Comparison of ENCODE assay signal across 30 cellular contexts in the genomic region with DNA sequence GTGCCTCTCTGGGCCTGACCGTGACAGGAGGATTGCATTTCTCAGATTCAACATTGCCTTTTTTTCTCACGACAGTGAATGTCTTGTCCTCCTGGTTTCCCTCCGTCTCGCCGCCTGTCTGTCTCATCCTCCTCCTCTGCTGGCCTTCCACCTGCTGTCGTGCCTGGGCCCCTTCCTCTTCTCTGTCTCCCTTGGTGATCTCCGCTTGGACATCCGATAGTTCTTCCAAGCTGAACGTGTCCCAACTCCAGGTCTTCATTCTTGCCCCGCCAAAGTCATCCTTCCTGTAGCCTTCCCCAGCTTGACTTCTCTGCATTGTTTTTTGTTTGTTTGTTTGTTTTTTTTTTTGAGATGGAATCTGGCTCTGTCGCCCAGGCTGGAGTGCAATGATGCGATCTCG.
A peak's percentile ranks its signal among the peaks of the same experiment; 100 is the strongest.
DNase-seq lines count a peak whose midpoint lies in the region; ATAC-seq and TF ChIP-seq lines count a peak whose summit lies in the region.
"Had no signal": no experiment of that assay in that cellular context is flagged by ENCODE, and none has a peak within 500 bp of the region (broad histone marks: within the 10 kb centered on the region; RNA-seq: fewer than 3 reads in every experiment).

No MANE protein-coding gene starts in this region.

- H3T11ph ChIP-seq in H9 (ENCODE audit: low read length): no peak overlapping the region

- H2AK5ac ChIP-seq in H9 (ENCODE audit: insufficient read length, low read length): no peak overlapping the region

- peak overlapping the region; percentile 80 for H2BK12ac ChIP-seq in H9 (ENCODE audit: insufficient read length, low read depth, low read length)

- no peak overlapping the region for H3K4me3 ChIP-seq in body of pancreas
- H3K4me3 ChIP-seq: A549; BLaER1 treated with 17β-estradiol and CSF1 and Interleukin-3, amounts not matched to agents 10 nM and 100 nM; GM12878; K562; SJCRH30 had no signal

- CTCF ChIA-PET in WTC11 (lab: Charles Lee): no interaction called here

- no peak overlapping the region for H3K4ac ChIP-seq in H9 (ENCODE audit: low read depth, low read length)

- peaks cover 15% of the 10 kb centered on the region; the same call in 1 of the 2 replicates for H3K4me1 ChIP-seq in H9 (ENCODE audit: insufficient read depth, low read length)
- H3K4me1 ChIP-seq in body of pancreas: peaks cover 16% of the 10 kb centered on the region
- H3K4me1 ChIP-seq: SJCRH30 had no signal

- H3K18ac ChIP-seq in H9 (ENCODE audit: insufficient read length, low read depth, low read length): peak overlapping the region; percentile 74

- no peak overlapping the region; the same call in 1 of the 2 replicates for H3K14ac ChIP-seq in H9 (ENCODE audit: insufficient read depth, low read length)

- TF ChIP-seq CTCF in H9 (conservative IDR thresholded peaks at IDR 0.05) (no peak), WTC11 (IDR thresholded peaks at IDR 0.05) (no peak), body of pancreas (IDR thresholded peaks at IDR 0.05) (no peak)

- H4K8ac ChIP-seq in H9 (replicated peaks; ENCODE audit: insufficient read length, low read depth, low read length): no peak overlapping the region

- H3K23me2 ChIP-seq in H9 (ENCODE audit: insufficient read length, low read depth, low read length, poor library complexity, severe bottlenecking): peaks cover 3% of the 10 kb centered on the region

- POLR2A ChIA-PET in WTC11 (lab: Charles Lee): interaction anchor here (1.0 kb wide), 1 partner anchor 8 kb away, joined by 3 read pairs; no protein-coding TSS in a partner anchor

- H3K4me2 ChIP-seq in H9 (ENCODE audit: insufficient read depth, insufficient read length, low read length): no peak overlapping the region
- H3K4me2 ChIP-seq: A549; BLaER1 treated with 17β-estradiol and CSF1 and Interleukin-3, amounts not matched to agents 10 nM and 100 nM had no signal

- H2BK120ac ChIP-seq in H9 (ENCODE audit: low read depth, low read length, poor library complexity, severe bottlenecking): no peak overlapping the region

- peaks cover 57 to 75% of the 10 kb centered on the region in 2 experiments for H3K4me1 Mint-ChIP-seq in H9
- peaks cover 86% of the 10 kb centered on the region for H3K4me1 Mint-ChIP-seq in WTC11
- peaks cover 48% of the 10 kb centered on the region for H3K4me1 Mint-ChIP-seq in stimulated activated effector memory CD8-positive, alpha-beta T cell treated with anti-CD3 and anti-CD28 coated beads, Interleukin-12 subunit alpha, Interleukin-12 subunit beta, amount 100 ng/mL, for 72 hours

- H3K4me3 Mint-ChIP-seq in H9 (0 out of 5 replicates have a peak overlapping the region, but pooled peaks of 1 of the 2 experiments have one; percentile 13), WTC11 (peak overlapping the region; percentile 59; the same call in 1 of the 2 replicates)
- H3K4me3 Mint-ChIP-seq in stimulated activated effector memory CD8-positive, alpha-beta T cell treated with anti-CD3 and anti-CD28 coated beads, Interleukin-12 subunit alpha, Interleukin-12 subunit beta, amount 100 ng/mL, for 72 hours: no peak overlapping the region
- H3K4me3 Mint-ChIP-seq: CD4-positive, alpha-beta T cell had no signal

- H3K27me3 ChIP-seq in H9 (ENCODE audit: insufficient read depth, low read length): no peaks in the 10 kb centered on the region
- no peaks in the 10 kb centered on the region for H3K27me3 ChIP-seq in body of pancreas
- H3K27me3 ChIP-seq: BLaER1 treated with 17β-estradiol and CSF1 and Interleukin-3, amounts not matched to agents 10 nM and 100 nM; SJCRH30 had no signal

- no peak overlapping the region for H2BK5ac ChIP-seq in H9 (ENCODE audit: insufficient read length, low read length)

- H3K27ac Mint-ChIP-seq in H9 (peak overlapping the region; percentile 66 to 96 (median 90)), WTC11 (peak overlapping the region; percentile 100)
- peak overlapping the region; percentile 57 for H3K27ac Mint-ChIP-seq in stimulated activated effector memory CD8-positive, alpha-beta T cell treated with anti-CD3 and anti-CD28 coated beads, Interleukin-12 subunit alpha, Interleukin-12 subunit beta, amount 100 ng/mL, for 72 hours
- H3K27ac Mint-ChIP-seq: CD4-positive, alpha-beta T cell had no signal

- H3K79me1 ChIP-seq in H9 (ENCODE audit: insufficient read depth, low read depth, low read length, poor library complexity, severe bottlenecking): no peaks in the 10 kb centered on the region

- no peak overlapping the region for H4K5ac ChIP-seq in H9 (ENCODE audit: insufficient read length, low read depth, low read length)

- H2AFZ ChIP-seq in H9 (ENCODE audit: low read length): no peak overlapping the region

- DNase-seq in H9 (peak; percentile 35), WTC11 (ENCODE audit: low spot score) (no peak), islet precursor cell (peak; percentile 73), body of pancreas (no peak)
- no peak for DNase-seq in stimulated activated effector memory CD8-positive, alpha-beta T cell treated with anti-CD3 and anti-CD28 coated beads, Interleukin-12 subunit alpha, Interleukin-12 subunit beta, amount 100 ng/mL, for 72 hours (ENCODE audit: low spot score in 2 of 2)
- no peak for DNase-seq in activated T-cell treated with anti-CD3 and anti-CD28 coated beads, Interleukin-2, amount 50 U/mL, for 1 hour
- DNase-seq: AML-193; CD4-positive, alpha-beta T cell; COR-L47; DMS79; EL; GDM1; GOT3; Kasumi-1; NCI-H1092 treated with DMSO at 0.1 percent for 48 hours; NCI-H1436; NCI-H1930; NCI-H2107; NCI-H446; NCI-H524 treated with DMSO at 0.1 percent for 48 hours; NCI-H774; NK-92 treated with Interleukin-12 subunit alpha and Interleukin-12 subunit beta, amount 100 ng/mL, for 24 hours; PC-3; SJCRH30 had no signal

- H3K79me2 ChIP-seq in H9 (ENCODE audit: insufficient read depth, low read length): no peaks in the 10 kb centered on the region; the same call in 1 of the 2 replicates

- H3K9me3 ChIP-seq in H9 (ENCODE audit: control insufficient read depth, low read depth, low read length) (no peaks in the 10 kb centered on the region), body of pancreas (no peaks in the 10 kb centered on the region)
- H3K9me3 ChIP-seq: A549; BLaER1 treated with 17β-estradiol and CSF1 and Interleukin-3, amounts not matched to agents 10 nM and 100 nM; SJCRH30 had no signal

- H3K27ac ChIP-seq in H9 (ENCODE audit: insufficient read length, low read depth, low read length): peak overlapping the region; percentile 96
- H3K27ac ChIP-seq in body of pancreas: no peak overlapping the region
- H3K27ac ChIP-seq: A549; BLaER1 treated with 17β-estradiol and CSF1 and Interleukin-3, amounts not matched to agents 10 nM and 100 nM; SJCRH30 had no signal

- H2BK20ac ChIP-seq in H9 (ENCODE audit: low read depth, low read length, poor library complexity, severe bottlenecking): no peak overlapping the region

- H3K27me3 Mint-ChIP-seq in H9 (ENCODE audit: low read depth) (no peaks in the 10 kb centered on the region; the same call in 1 of the 2 replicates), WTC11 (ENCODE audit: low read depth) (no peaks in the 10 kb centered on the region)
- H3K27me3 Mint-ChIP-seq: CD4-positive, alpha-beta T cell had no signal

- H3K36me3 Mint-ChIP-seq in H9 (ENCODE audit: insufficient read depth in 1 of 3, low read depth in 3 of 3) (peaks cover 0 to 9% (median 4%) of the 10 kb centered on the region in 3 experiments; a peak in 4 of 7 replicates), WTC11 (peaks cover 9% of the 10 kb centered on the region)
- H3K36me3 Mint-ChIP-seq in stimulated activated effector memory CD8-positive, alpha-beta T cell treated with anti-CD3 and anti-CD28 coated beads, Interleukin-12 subunit alpha, Interleukin-12 subunit beta, amount 100 ng/mL, for 72 hours: no peaks in the 10 kb centered on the region

- no peak overlapping the region for H3K23ac ChIP-seq in H9 (ENCODE audit: insufficient read length, low read depth, low read length)

- no peak for TF ChIP-seq POLR2A in body of pancreas (IDR thresholded peaks at IDR 0.05)

- ATAC-seq in WTC11 (no peak), body of pancreas (no peak), HG03432 (IDR thresholded peaks at IDR 0.05; ENCODE audit: unreplicated experiment) (no peak)
- ATAC-seq in stimulated activated effector memory CD8-positive, alpha-beta T cell treated with anti-CD3 and anti-CD28 coated beads, Interleukin-12 subunit alpha, Interleukin-12 subunit beta, amount 100 ng/mL, for 72 hours: no peak
- ATAC-seq: A549, GM12878, K562, PC-3, Right ventricle myocardium inferior had no signal

- H3K9me3 Mint-ChIP-seq in H9 (no peaks in the 10 kb centered on the region; a peak in 2 of 5 replicates), WTC11 (no peaks in the 10 kb centered on the region)
- no peaks in the 10 kb centered on the region for H3K9me3 Mint-ChIP-seq in stimulated activated effector memory CD8-positive, alpha-beta T cell treated with anti-CD3 and anti-CD28 coated beads, Interleukin-12 subunit alpha, Interleukin-12 subunit beta, amount 100 ng/mL, for 72 hours
- H3K9me3 Mint-ChIP-seq: CD4-positive, alpha-beta T cell had no signal

- peak overlapping the region; percentile 85 for H4K91ac ChIP-seq in H9 (ENCODE audit: insufficient read length, low read depth, low read length)

- no peaks in the 10 kb centered on the region for H4K20me1 ChIP-seq in H9 (ENCODE audit: control insufficient read depth, insufficient read depth, insufficient read length)

- H3K56ac ChIP-seq in H9 (ENCODE audit: insufficient read length, low read depth, low read length): no peak overlapping the region

- no peaks in the 10 kb centered on the region for H3K36me3 ChIP-seq in body of pancreas (replicated peaks in 1 of 2; ENCODE audit: insufficient read depth in 1 of 2, low read depth in 2 of 2)
- H3K36me3 ChIP-seq: SJCRH30 had no signal

- no peak overlapping the region for H2BK15ac ChIP-seq in H9 (ENCODE audit: low read depth, low read length)

- intact Hi-C loops in body of pancreas (cut with DNase I): no loop called here

- H3K9ac ChIP-seq in H9 (ENCODE audit: extremely low read depth, insufficient read length, low read length): no peak overlapping the region
- H3K9ac ChIP-seq: BLaER1 treated with 17β-estradiol and CSF1 and Interleukin-3, amounts not matched to agents 10 nM and 100 nM had no signal

- no CpG with 5 or more reads among the region's 13 CpGs for WGBS in H9 (ENCODE audit: extremely low coverage, insufficient read length, low lambda C conversion rate)
- WGBS in body of pancreas, 2 donors: 93 to 96% methylated on average over 13 of the region's 13 CpGs

TF ChIP-seq in WTC11, 78 proteins besides CTCF, POLR2A, EP300 and RAD21 (continues in another document):
- no peak for TF ChIP-seq EMX1 (CRISPR knock-in tag; IDR thresholded peaks at IDR 0.05)

Comparison
In these comparisons a context has a peak if more than half of its experiments do, and no peak if none do; other contexts are left out.
1. DNase-seq: peak in H9 (single experiment) and islet precursor cell (single experiment); none in WTC11 (single experiment), stimulated activated effector memory CD8-positive, alpha-beta T cell treated with anti-CD3 and anti-CD28 coated beads, Interleukin-12 subunit alpha, Interleukin-12 subunit beta, amount 100 ng/mL, for 72 hours (0 of 2), activated T-cell treated with anti-CD3 and anti-CD28 coated beads, Interleukin-2, amount 50 U/mL, for 1 hour (single experiment) and body of pancreas (0 of 4).
2. Peak in every context shown above with its lines, with median percentiles within 50 percentile points of each other: H3K27ac Mint-ChIP-seq.